ENCODE assay signal across 10 cellular contexts in genomic region chr11:128480665-128481064, GRCh38.
DNase-seq lines count a peak whose midpoint lies in the region; ATAC-seq and TF ChIP-seq lines count a peak whose summit lies in the region.
"Had no signal": no experiment of that assay in that cellular context is flagged by ENCODE, and none has a peak within 500 bp of the region (broad histone marks: within the 10 kb centered on the region; RNA-seq: fewer than 3 reads in every experiment).

No MANE protein-coding gene starts in this region.

- intact Hi-C loops in Right ventricle myocardium inferior (cut with DNase I) = loop anchor here (2.0 kb wide), 1 partner anchor 42 kb away; no protein-coding TSS in a partner anchor
- intact Hi-C loops in cardiac septum (cut with DNase I) = loop anchor here (5.0 kb wide), 1 partner anchor 42 kb away; no protein-coding TSS in a partner anchor

- H3K4me1 ChIP-seq in effector memory CD4-positive, alpha-beta T cell (ENCODE audit: control insufficient read depth, insufficient read depth, low read length, poor library complexity, severe bottlenecking) = peaks cover 97% of the 10 kb centered on the region
- peaks cover 54% of the 10 kb centered on the region for H3K4me1 ChIP-seq in osteoblast (ENCODE audit: insufficient read depth, low read length)

- H3K27ac ChIP-seq in effector memory CD4-positive, alpha-beta T cell (ENCODE audit: insufficient read depth, low read length, poor library complexity, severe bottlenecking) = peak overlapping the region; percentile 93
- H3K27ac ChIP-seq in osteoblast (ENCODE audit: low read depth, low read length) = peak overlapping the region; percentile 89

- no peak overlapping the region for H2AFZ ChIP-seq in osteoblast (ENCODE audit: low read length)

- peak overlapping the region; percentile 16 for H3K4me3 ChIP-seq in effector memory CD4-positive, alpha-beta T cell (ENCODE audit: insufficient read depth, low read depth, low read length, poor library complexity, severe bottlenecking)
- H3K4me3 ChIP-seq in osteoblast (ENCODE audit: insufficient read depth, low read length) = no peak overlapping the region

- H4K20me1 ChIP-seq in osteoblast (ENCODE audit: insufficient read depth, low read length) = no peaks in the 10 kb centered on the region

- H3K79me2 ChIP-seq in osteoblast (ENCODE audit: insufficient read depth, low read length) = peaks cover 90% of the 10 kb centered on the region

- no peaks in the 10 kb centered on the region for H3K27me3 ChIP-seq in effector memory CD4-positive, alpha-beta T cell (replicated peaks; ENCODE audit: control insufficient read depth, insufficient read depth, low read length, poor library complexity, severe bottlenecking)
- H3K27me3 ChIP-seq in osteoblast (ENCODE audit: insufficient read depth, low read length) = no peaks in the 10 kb centered on the region

- no peaks in the 10 kb centered on the region for H3K9me3 ChIP-seq in effector memory CD4-positive, alpha-beta T cell (ENCODE audit: control insufficient read depth, low read length)
- no peaks in the 10 kb centered on the region for H3K9me3 ChIP-seq in osteoblast (ENCODE audit: low read depth, low read length)

- H3K4me2 ChIP-seq in osteoblast (ENCODE audit: insufficient read depth, low read length) = no peak overlapping the region

- peak; percentile 38 for ATAC-seq in Right ventricle myocardium inferior
- no peak for ATAC-seq in GM21528 (IDR thresholded peaks at IDR 0.05; ENCODE audit: low FRiP score, unreplicated experiment)
- ATAC-seq: Panc1 had no signal

- no peak for DNase-seq in Right ventricle myocardium inferior (ENCODE audit: missing footprints)
- no peak for DNase-seq in cardiac septum (ENCODE audit: low spot score)
- no peak for DNase-seq in effector memory CD4-positive, alpha-beta T cell
- DNase-seq in osteoblast (ENCODE audit: insufficient read length, low spot score, missing footprints) = no peak
- no peak for DNase-seq in RPMI8226
- no peak for DNase-seq in HuH-7.5 (ENCODE audit: low spot score)
- DNase-seq in NCI-H1436 treated with DMSO at 0.1 percent for 48 hours (lab: John Stamatoyannopoulos, UW) = no peak
- DNase-seq: NCI-H2171 had no signal

- no peak for TF ChIP-seq CTCF in osteoblast (IDR thresholded peaks at IDR 0.05; ENCODE audit: extremely low read depth, low read depth, low read length)

- peaks cover 72% of the 10 kb centered on the region for H3K36me3 ChIP-seq in effector memory CD4-positive, alpha-beta T cell (ENCODE audit: control insufficient read depth, insufficient read depth, low read length)
- H3K36me3 ChIP-seq in osteoblast (ENCODE audit: insufficient read depth, low read length) = peaks cover 77% of the 10 kb centered on the region
